Comparison of ENCODE assay signal across 26 cellular contexts in genomic region chr7:41995632-41996271, GRCh38.
DNase-seq lines count a peak whose midpoint lies in the region; ATAC-seq and TF ChIP-seq lines count a peak whose summit lies in the region.
"Had no signal": no experiment of that assay in that cellular context is flagged by ENCODE, and none has a peak within 500 bp of the region (broad histone marks: within the 10 kb centered on the region; RNA-seq: fewer than 3 reads in every experiment).

No MANE protein-coding gene starts in this region.

- DNase-seq in left ventricle myocardium superior (no peak), left ventricle myocardium inferior (no peak), adipocyte (ENCODE audit: low read depth) (no peak), osteoblast (ENCODE audit: insufficient read length, low spot score, missing footprints) (no peak), NCI-H1092 (lab: John Stamatoyannopoulos, UW) (no peak), AML-193 (lab: John Stamatoyannopoulos, UW) (no peak), HT-29 (ENCODE audit: low spot score) (no peak)
- DNase-seq: activated CD4-positive, alpha-beta T cell treated with anti-CD3 and anti-CD28 coated beads, Interleukin-2, amount 50 U/mL, for 1 hour; activated CD4-positive, CD25-positive, alpha-beta regulatory T cell; activated gamma-delta T cell; activated naive CD8-positive, alpha-beta T cell treated with anti-CD3 and anti-CD28 coated beads for 36 hours; activated T-cell treated with anti-CD3 and anti-CD28 coated beads, Interleukin-2, amount 50 U/mL, for 24 hours; aorta; BE2C; effector memory CD4-positive, alpha-beta T cell; Kasumi-1; NCI-H146; Peyer's patch had no signal

- H3K4me2 ChIP-seq in osteoblast (ENCODE audit: insufficient read depth, low read length) = no peak overlapping the region
- H3K4me2 ChIP-seq: A549 had no signal

- TF ChIP-seq CTCF in left ventricle myocardium inferior (IDR thresholded peaks at IDR 0.05; ENCODE audit: borderline replicate concordance) (no peak), nephron (IDR thresholded peaks at IDR 0.05; ENCODE audit: unreplicated experiment in 3 of 3) (no peak), osteoblast (IDR thresholded peaks at IDR 0.05; ENCODE audit: extremely low read depth, low read depth, low read length) (no peak)

- H3K4me3 ChIP-seq in left ventricle myocardium inferior = no peak overlapping the region
- no peak overlapping the region for H3K4me3 ChIP-seq in adipocyte (ENCODE audit: low read length)
- H3K4me3 ChIP-seq in osteoblast (ENCODE audit: insufficient read depth, low read length) = no peak overlapping the region
- H3K4me3 ChIP-seq: A549, coronary artery, Peyer's patch, prostate gland, suprapubic skin had no signal

- peaks cover 45% of the 10 kb centered on the region for H3K36me3 Mint-ChIP-seq in nephron (ENCODE audit: low read depth)
- H3K36me3 Mint-ChIP-seq: activated naive CD8-positive, alpha-beta T cell treated with anti-CD3 and anti-CD28 coated beads for 36 hours; stimulated activated effector memory CD8-positive, alpha-beta T cell treated with anti-CD3 and anti-CD28 coated beads, Interleukin-12 subunit alpha, Interleukin-12 subunit beta, amount 100 ng/mL, for 72 hours had no signal

- intact Hi-C loops in left ventricle myocardium superior (cut with micrococcal nuclease) = no loop called here
- intact Hi-C loops in left ventricle myocardium inferior (cut with micrococcal nuclease) = no loop called here

- H3K9me3 Mint-ChIP-seq in nephron = no peaks in the 10 kb centered on the region
- H3K9me3 Mint-ChIP-seq: activated naive CD8-positive, alpha-beta T cell treated with anti-CD3 and anti-CD28 coated beads for 36 hours; activated T-cell treated with anti-CD3 and anti-CD28 coated beads, Interleukin-2, amount 50 U/mL, for 24 hours; stimulated activated effector memory CD8-positive, alpha-beta T cell treated with anti-CD3 and anti-CD28 coated beads, Interleukin-12 subunit alpha, Interleukin-12 subunit beta, amount 100 ng/mL, for 72 hours had no signal

- no peak overlapping the region for H3K4me3 Mint-ChIP-seq in nephron
- H3K4me3 Mint-ChIP-seq: activated naive CD8-positive, alpha-beta T cell treated with anti-CD3 and anti-CD28 coated beads for 36 hours; activated T-cell treated with anti-CD3 and anti-CD28 coated beads, Interleukin-2, amount 50 U/mL, for 24 hours; stimulated activated effector memory CD8-positive, alpha-beta T cell treated with anti-CD3 and anti-CD28 coated beads, Interleukin-12 subunit alpha, Interleukin-12 subunit beta, amount 100 ng/mL, for 72 hours had no signal

- H3K4me1 Mint-ChIP-seq in nephron = peaks cover 73% of the 10 kb centered on the region
- H3K4me1 Mint-ChIP-seq: activated naive CD8-positive, alpha-beta T cell treated with anti-CD3 and anti-CD28 coated beads for 36 hours; stimulated activated effector memory CD8-positive, alpha-beta T cell treated with anti-CD3 and anti-CD28 coated beads, Interleukin-12 subunit alpha, Interleukin-12 subunit beta, amount 100 ng/mL, for 72 hours had no signal

- no peaks in the 10 kb centered on the region for H3K27me3 Mint-ChIP-seq in nephron (ENCODE audit: low read depth)

- H3K4me1 ChIP-seq in left ventricle myocardium inferior (peaks cover 26% of the 10 kb centered on the region), adipocyte (ENCODE audit: control insufficient read depth, insufficient read depth, low read length) (peaks cover 62% of the 10 kb centered on the region), osteoblast (ENCODE audit: insufficient read depth, low read length) (peaks cover 53% of the 10 kb centered on the region)
- H3K4me1 ChIP-seq: A549, BE2C, Peyer's patch, prostate gland had no signal

- H2AFZ ChIP-seq in osteoblast (ENCODE audit: low read length) = no peak overlapping the region

- H4K20me1 ChIP-seq in osteoblast (ENCODE audit: insufficient read depth, low read length) = no peaks in the 10 kb centered on the region

- H3K27ac ChIP-seq in left ventricle myocardium inferior (replicated peaks) (no peak overlapping the region), osteoblast (ENCODE audit: low read depth, low read length) (no peak overlapping the region)
- H3K27ac ChIP-seq: A549, coronary artery, Peyer's patch, prostate gland, suprapubic skin had no signal

- H3K27me3 ChIP-seq in left ventricle myocardium inferior (ENCODE audit: low read depth) (no peaks in the 10 kb centered on the region), adipocyte (replicated peaks; ENCODE audit: control insufficient read depth, insufficient read depth, low read length) (no peaks in the 10 kb centered on the region), osteoblast (ENCODE audit: insufficient read depth, low read length) (no peaks in the 10 kb centered on the region)
- H3K27me3 ChIP-seq: BE2C, Peyer's patch, suprapubic skin had no signal

- peak; percentile 63 for ATAC-seq in left ventricle myocardium superior
- ATAC-seq: A549; HCT116; left lobe of liver; stimulated activated effector memory CD8-positive, alpha-beta T cell treated with anti-CD3 and anti-CD28 coated beads, Interleukin-12 subunit alpha, Interleukin-12 subunit beta, amount 100 ng/mL, for 72 hours had no signal

- H3K27ac Mint-ChIP-seq in nephron = peak overlapping the region; percentile 67 to 85 (median 79)
- H3K27ac Mint-ChIP-seq: activated naive CD8-positive, alpha-beta T cell treated with anti-CD3 and anti-CD28 coated beads for 36 hours; activated T-cell treated with anti-CD3 and anti-CD28 coated beads, Interleukin-2, amount 50 U/mL, for 24 hours; stimulated activated effector memory CD8-positive, alpha-beta T cell treated with anti-CD3 and anti-CD28 coated beads, Interleukin-12 subunit alpha, Interleukin-12 subunit beta, amount 100 ng/mL, for 72 hours had no signal

- H3K9me3 ChIP-seq in left ventricle myocardium inferior (replicated peaks) (no peaks in the 10 kb centered on the region), adipocyte (ENCODE audit: control insufficient read depth, low read length) (no peaks in the 10 kb centered on the region), osteoblast (ENCODE audit: low read depth, low read length) (no peaks in the 10 kb centered on the region)
- H3K9me3 ChIP-seq: A549, BE2C, Peyer's patch, prostate gland, suprapubic skin had no signal

- peak overlapping the region; percentile 30 for H3K9ac ChIP-seq in adipocyte (ENCODE audit: low read length)

- H3K36me3 ChIP-seq in left ventricle myocardium inferior (no peaks in the 10 kb centered on the region), adipocyte (ENCODE audit: control insufficient read depth, insufficient read depth, low read length, severe bottlenecking) (peaks cover 6% of the 10 kb centered on the region), osteoblast (ENCODE audit: insufficient read depth, low read length) (no peaks in the 10 kb centered on the region)
- H3K36me3 ChIP-seq: BE2C, Peyer's patch, prostate gland had no signal

- no peaks in the 10 kb centered on the region for H3K79me2 ChIP-seq in osteoblast (ENCODE audit: insufficient read depth, low read length)
